Comparison of ENCODE assay signal across 1 cellular context in genomic region chr3:128499724-128500275, GRCh38.
TF ChIP-seq lines count a peak whose summit lies in the region.

No MANE protein-coding gene starts in this region.

TF ChIP-seq in IMR-90, 13 proteins besides CTCF, POLR2A, EP300 and RAD21 (continued from another document):
- TF ChIP-seq MAFK (IDR thresholded peaks at IDR 0.05; ENCODE audit: low read depth, low read length) (0 out of 2 replicates have a peak, but pooled peaks have one; percentile 27), CEBPB (IDR thresholded peaks at IDR 0.05; ENCODE audit: low read depth, low read length) (no peak), RCOR1 (IDR thresholded peaks at IDR 0.05; ENCODE audit: insufficient replicate concordance, low read length) (no peak), NFE2L2 (IDR thresholded peaks at IDR 0.05; ENCODE audit: low read depth, low read length) (no peak), USF2 (IDR thresholded peaks at IDR 0.05; ENCODE audit: low read depth, low read length) (no peak), FOS (IDR thresholded peaks at IDR 0.05; ENCODE audit: low read depth, low read length) (0 out of 2 replicates have a peak, but pooled peaks have one; percentile 12), MAZ (IDR thresholded peaks at IDR 0.05; ENCODE audit: borderline replicate concordance, low read depth, low read length) (no peak), MXI1 (IDR thresholded peaks at IDR 0.05; ENCODE audit: borderline replicate concordance, low read depth, low read length) (no peak), ELK1 (IDR thresholded peaks at IDR 0.05; ENCODE audit: borderline replicate concordance, low read depth, low read length) (no peak)
